ENCODE assay signal across 24 cellular contexts in genomic region chr3:178291971-178292370, GRCh38.
"Had no signal": no experiment of that assay in that cellular context is flagged by ENCODE, and none has a peak within 500 bp of the region (broad histone marks: within the 10 kb centered on the region; RNA-seq: fewer than 3 reads in every experiment).

No MANE protein-coding gene starts in this region.

- H3K27me3 ChIP-seq: brain microvascular endothelial cell, neutrophil had no signal

- H3K9me3 Mint-ChIP-seq: activated CD4-positive, alpha-beta T cell treated with anti-CD3 and anti-CD28 coated beads, Interleukin-2, amount 10 ng/mL, durations not matched to agents 24 days and 14 days had no signal

- H3K27ac ChIP-seq: brain microvascular endothelial cell, neutrophil had no signal

- H3K4me1 Mint-ChIP-seq: activated CD4-positive, alpha-beta T cell treated with anti-CD3 and anti-CD28 coated beads, Interleukin-2, amount 10 ng/mL, durations not matched to agents 24 days and 14 days; activated naive CD4-positive, alpha-beta T cell treated with anti-CD3 and anti-CD28 coated beads, Interleukin-2, amount 10 ng/mL, durations not matched to agents 7 days and 5 days; activated naive CD8-positive, alpha-beta T cell treated with anti-CD3 and anti-CD28 coated beads, Interleukin-2, amount 50 U/mL, for 24 hours; naive B cell had no signal

- H3K27me3 Mint-ChIP-seq: activated CD4-positive, alpha-beta T cell treated with anti-CD3 and anti-CD28 coated beads, Interleukin-2, amount 10 ng/mL, durations not matched to agents 24 days and 14 days; activated naive CD4-positive, alpha-beta T cell treated with anti-CD3 and anti-CD28 coated beads, Interleukin-2, amount 10 ng/mL, durations not matched to agents 7 days and 5 days; activated naive CD8-positive, alpha-beta T cell treated with anti-CD3 and anti-CD28 coated beads, Interleukin-2, amount 50 U/mL, for 24 hours; naive B cell had no signal

- H3K27ac Mint-ChIP-seq: activated CD4-positive, alpha-beta T cell treated with anti-CD3 and anti-CD28 coated beads, Interleukin-2, amount 10 ng/mL, durations not matched to agents 24 days and 14 days; activated naive CD4-positive, alpha-beta T cell treated with anti-CD3 and anti-CD28 coated beads, Interleukin-2, amount 10 ng/mL, durations not matched to agents 7 days and 5 days; activated naive CD8-positive, alpha-beta T cell treated with anti-CD3 and anti-CD28 coated beads, Interleukin-2, amount 50 U/mL, for 24 hours; naive B cell had no signal

- H3K4me3 Mint-ChIP-seq: activated CD4-positive, alpha-beta T cell treated with anti-CD3 and anti-CD28 coated beads, Interleukin-2, amount 10 ng/mL, durations not matched to agents 24 days and 14 days; activated naive CD4-positive, alpha-beta T cell treated with anti-CD3 and anti-CD28 coated beads, Interleukin-2, amount 10 ng/mL, durations not matched to agents 7 days and 5 days; activated naive CD8-positive, alpha-beta T cell treated with anti-CD3 and anti-CD28 coated beads, Interleukin-2, amount 50 U/mL, for 24 hours; naive B cell had no signal

- DNase-seq: activated CD4-positive, alpha-beta T cell treated with anti-CD3 and anti-CD28 coated beads, Interleukin-2, amount 10 ng/mL, durations not matched to agents 24 days and 14 days; activated CD4-positive, CD25-positive, alpha-beta regulatory T cell; activated CD8-positive, alpha-beta memory T cell treated with anti-CD3 and anti-CD28 coated beads, Interleukin-2, amount 50 U/mL, for 4 hours; activated effector memory CD4-positive, alpha-beta T cell treated with Interleukin-2 at 50 U/mL for 16 hours; activated naive CD4-positive, alpha-beta T cell treated with anti-CD3 and anti-CD28 coated beads, Interleukin-2, amount 10 ng/mL, durations not matched to agents 7 days and 5 days; activated naive CD8-positive, alpha-beta T cell treated with anti-CD3 and anti-CD28 coated beads, Interleukin-2, amount 50 U/mL, for 24 hours; activated T-cell treated with anti-CD3 and anti-CD28 coated beads, Interleukin-2, amount 50 U/mL, for 48 hours; aorta; brain microvascular endothelial cell; cortex of kidney; effector CD4-positive, alpha-beta T cell; head of caudate nucleus; kidney; naive B cell; posterior cingulate gyrus; retina; stimulated activated CD4-positive, alpha-beta T cell treated with anti-CD3 and anti-CD28 coated beads, Interleukin-12 subunit alpha, Interleukin-12 subunit beta, amount 100 ng/mL, for 4 hours; stimulated activated CD4-positive, alpha-beta T cell treated with anti-CD3 and anti-CD28 coated beads, Interleukin-1b, Interleukin-23, amount 100 ng/mL, for 48 hours; stimulated activated CD8-positive, alpha-beta memory T cell treated with anti-CD3 and anti-CD28 coated beads, Interleukin-4, amount 100 ng/mL, for 48 hours; stimulated activated naive CD4-positive, alpha-beta T cell; T-helper 1 cell; T-helper 9 cell had no signal

- H3K36me3 ChIP-seq: brain microvascular endothelial cell, neutrophil had no signal

- H3K9me3 ChIP-seq: neutrophil had no signal

- ATAC-seq: activated naive CD8-positive, alpha-beta T cell treated with anti-CD3 and anti-CD28 coated beads, Interleukin-2, amount 50 U/mL, for 24 hours; left lobe of liver had no signal

- H3K36me3 Mint-ChIP-seq: activated naive CD4-positive, alpha-beta T cell treated with anti-CD3 and anti-CD28 coated beads, Interleukin-2, amount 10 ng/mL, durations not matched to agents 7 days and 5 days; naive B cell had no signal
